ENCODE assay signal across 10 cellular contexts in genomic region chr7:108456845-108457540, GRCh38. TPM values are rescaled to one million over a fixed set of nuclear protein-coding genes. Genes with fewer than 3 reads are reported as not detected.
DNase-seq lines count a peak whose midpoint lies in the region; ATAC-seq and TF ChIP-seq lines count a peak whose summit lies in the region.
"Had no signal": no experiment of that assay in that cellular context is flagged by ENCODE, and none has a peak within 500 bp of the region (broad histone marks: within the 10 kb centered on the region; RNA-seq: fewer than 3 reads in every experiment).

No MANE protein-coding gene starts in this region.

- no peaks in the 10 kb centered on the region for H3K9me2 ChIP-seq in PC-9 (ENCODE audit: insufficient read depth)

- H3K79me2 ChIP-seq in PC-9 (ENCODE audit: low read depth), result 0 out of 2 replicates have a peak, but pooled peaks cover 4% of the 10 kb centered on the region
- H3K79me2 ChIP-seq in parathyroid adenoma, result peaks cover 11% of the 10 kb centered on the region

- 22 to 37% methylated on average over 11 to 18 of the region's 19 CpGs for WGBS in endodermal cell (ENCODE audit: insufficient coverage in 1 of 2, insufficient read length in 1 of 2), 2 experiments

- H3K4me3 Mint-ChIP-seq in endodermal cell, result peak overlapping the region; percentile 72

- BruUV-seq in PC-9 (replicated peaks; lab: Mats Ljungman, UMichigan), result TSS peak; percentile 73

- H3K9me3 Mint-ChIP-seq in endodermal cell, result no peaks in the 10 kb centered on the region

- H3K4me2 ChIP-seq in PC-9 (peak overlapping the region; percentile 81), parathyroid adenoma (ENCODE audit: low read length) (no peak overlapping the region)

- no peaks in the 10 kb centered on the region for H4K20me1 ChIP-seq in PC-9 (ENCODE audit: insufficient read depth)

- POLR2A ChIA-PET in PC-9 (lab: Charles Lee; ENCODE audit: unreplicated experiment), result no interaction called here

- intact Hi-C loops in PC-9 (cut with micrococcal nuclease; ENCODE audit: unreplicated experiment), result loop anchor here (1.0 to 5.0 kb wide), 3 partner anchors 116 to 211 kb away; no protein-coding TSS in a partner anchor
- intact Hi-C loops in posterior vena cava (cut with DNase I), result no loop called here
- intact Hi-C loops in head of caudate nucleus (cut with DNase I), result loop anchor here (5.0 kb wide), 1 partner anchor 275 kb away; no protein-coding TSS in a partner anchor

- H3K36me3 ChIP-seq in ES-I3 (ENCODE audit: insufficient read depth, low read length) (no peaks in the 10 kb centered on the region), PC-9 (ENCODE audit: low read depth) (no peaks in the 10 kb centered on the region), endodermal cell (ENCODE audit: control insufficient read depth, insufficient read depth, low read length) (no peaks in the 10 kb centered on the region), parathyroid adenoma (ENCODE audit: control insufficient read depth, insufficient read depth, low read length) (no peaks in the 10 kb centered on the region)

- H3K9ac ChIP-seq in ES-I3 (ENCODE audit: low read depth, low read length) (peak overlapping the region; percentile 67), endodermal cell (ENCODE audit: extremely low read depth, low read length, poor library complexity, severe bottlenecking) (no peak overlapping the region), parathyroid adenoma (no peak overlapping the region)

- H3K4me1 Mint-ChIP-seq in endodermal cell, result peaks cover 10% of the 10 kb centered on the region

- H3K4me1 ChIP-seq in ES-I3 (ENCODE audit: insufficient read depth, low read length) (no peaks in the 10 kb centered on the region; the same call in 1 of the 2 replicates), PC-9 (replicated peaks; ENCODE audit: insufficient read depth) (0 out of 2 replicates have a peak, but pooled peaks cover 17% of the 10 kb centered on the region), endodermal cell (ENCODE audit: control insufficient read depth, insufficient read depth, low read length) (no peaks in the 10 kb centered on the region), parathyroid adenoma (peaks cover 6% of the 10 kb centered on the region)

- H3K4me3 ChIP-seq in PC-9, result peak overlapping the region; percentile 76; the same call in 1 of the 2 replicates
- peak overlapping the region; percentile 82 for H3K4me3 ChIP-seq in endodermal cell (ENCODE audit: low read length)
- no peak overlapping the region for H3K4me3 ChIP-seq in parathyroid adenoma (ENCODE audit: low read depth, low read length)

- CTCF ChIA-PET in PC-9 (lab: Charles Lee), result interaction anchor here (0.6 kb wide), 1 partner anchor 428 kb away, joined by 3 read pairs; no protein-coding TSS in a partner anchor

- H3K27ac ChIP-seq in PC-9 (no peak overlapping the region), endodermal cell (ENCODE audit: low read depth, low read length) (no peak overlapping the region), parathyroid adenoma (peak overlapping the region; percentile 30)

- H2AFZ ChIP-seq in PC-9 (peak overlapping the region; percentile 93; the same call in 1 of the 2 replicates), parathyroid adenoma (peak overlapping the region; percentile 86)

- peaks cover 10% of the 10 kb centered on the region; the same call in 1 of the 2 replicates for H3F3A ChIP-seq in PC-9 (ENCODE audit: insufficient read depth, low read depth)

- ATAC-seq in HG02623 (IDR thresholded peaks at IDR 0.05; ENCODE audit: unreplicated experiment), result no peak

- peaks cover 61% of the 10 kb centered on the region for H3K27me3 Mint-ChIP-seq in endodermal cell (ENCODE audit: insufficient read depth)

- TF ChIP-seq CTCF in PC-9 (conservative IDR thresholded peaks at IDR 0.05) (no peak), endodermal cell (conservative IDR thresholded peaks at IDR 0.05) (no peak), parathyroid adenoma (IDR thresholded peaks at IDR 0.05) (no peak)

- no peak overlapping the region for H3K27ac Mint-ChIP-seq in endodermal cell

- H3K27me3 ChIP-seq in PC-9 (ENCODE audit: insufficient read depth, low read depth) (no peaks in the 10 kb centered on the region), endodermal cell (ENCODE audit: control insufficient read depth, insufficient read depth, low read length, poor library complexity, severe bottlenecking) (peaks cover 38% of the 10 kb centered on the region), parathyroid adenoma (ENCODE audit: control insufficient read depth, insufficient read depth, low read length) (no peaks in the 10 kb centered on the region)

- H3K9me3 ChIP-seq in ES-I3 (ENCODE audit: control insufficient read depth, insufficient read depth, low read length), result no peaks in the 10 kb centered on the region
- H3K9me3 ChIP-seq in PC-9 (ENCODE audit: insufficient read depth, low read depth), result no peaks in the 10 kb centered on the region
- H3K9me3 ChIP-seq in endodermal cell (ENCODE audit: control insufficient read depth, low read length), result no peaks in the 10 kb centered on the region
- H3K9me3 ChIP-seq in parathyroid adenoma (ENCODE audit: control insufficient read depth, low read length), result no peaks in the 10 kb centered on the region

- no peak for DNase-seq in PC-9
- DNase-seq in endodermal cell, result peak; percentile 62
- DNase-seq in stimulated activated naive CD4-positive, alpha-beta T cell (lab: John Stamatoyannopoulos, UW), result no peak
- no peak for DNase-seq in posterior vena cava (ENCODE audit: low spot score)
- DNase-seq in head of caudate nucleus, result no peak
- DNase-seq: activated CD4-positive, alpha-beta T cell treated with anti-CD3 and anti-CD28 coated beads for 1 hour; erythroblast had no signal

- H3K36me3 Mint-ChIP-seq in endodermal cell (ENCODE audit: low read depth), result no peaks in the 10 kb centered on the region

RNA-seq across cellular contexts. Expression of gene NRCAM, which starts 0.8 kb away (rescaled TPM):
- total RNA-seq in PC-9 (2021), result 40.3 and 42.6 TPM in 2 replicates
- 10 to 100 TPM; 17.9 to 28.2 TPM for total RNA-seq in endodermal cell
- 49.9 TPM for polyA plus RNA-seq in endodermal cell (2013, experiment 1 of 2)
- polyA plus RNA-seq in endodermal cell (2013, experiment 2 of 2), result 41.4 TPM
- total RNA-seq in posterior vena cava, result 1 to 10 TPM; 1.5 to 1.7 TPM

Comparison
In these comparisons a context has a peak if more than half of its experiments do, and no peak if none do; other contexts are left out.
1. RNA of gene NRCAM, which starts 0.8 kb away (total RNA-seq): 40.3 to 42.6 TPM in PC-9 and 17.9 to 28.2 TPM in endodermal cell; 1.5 to 1.7 TPM in posterior vena cava; every median in the first group is over 4 times any median in the second.
2. intact Hi-C loops: an anchor here in PC-9 (1.0 to 5.0 kb wide) and head of caudate nucleus (5.0 kb wide); none called in posterior vena cava.